In the genomic region with DNA sequence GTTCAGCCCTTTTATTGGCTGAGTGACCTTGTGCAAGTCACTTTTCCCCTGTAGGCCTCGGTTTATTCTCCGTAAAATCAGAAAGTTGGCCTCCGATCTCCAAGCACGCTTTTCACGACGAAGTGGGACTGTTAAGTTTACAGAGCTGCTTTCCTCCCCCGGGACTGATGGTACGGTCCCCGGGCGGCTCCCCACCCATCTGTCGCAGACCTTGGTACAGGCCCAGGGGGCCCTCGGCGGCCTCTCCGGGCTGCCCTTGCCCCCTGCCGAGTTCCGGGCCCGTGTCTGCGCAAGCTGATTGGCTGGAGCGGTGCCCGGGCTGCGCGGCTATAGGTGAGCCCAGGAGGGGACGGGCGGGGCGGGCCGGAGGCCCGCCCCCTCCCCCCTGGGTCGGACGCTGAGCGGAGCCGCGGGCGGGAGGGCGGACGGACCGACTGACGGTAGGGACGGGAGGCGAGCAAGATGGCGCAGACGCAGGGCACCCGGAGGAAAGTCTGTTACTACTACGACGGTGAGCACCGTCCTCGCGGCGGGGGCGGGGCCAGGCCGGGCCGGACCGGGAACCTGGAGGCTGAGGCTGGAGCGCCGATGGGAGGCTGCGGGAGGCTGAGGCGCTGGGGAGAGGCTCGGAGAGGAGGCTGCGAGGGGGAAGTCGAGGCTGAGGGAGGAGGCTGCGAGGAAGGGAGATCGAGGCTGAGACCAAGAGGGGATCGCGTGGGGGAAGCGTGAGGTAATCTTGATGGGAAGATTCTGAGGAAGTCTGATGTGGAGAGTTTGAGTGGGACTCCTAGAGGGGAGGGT, we compare ENCODE assay signal across 8 cellular contexts. TPM values are rescaled to one million over a fixed set of nuclear protein-coding genes. Genes with fewer than 3 reads are reported as not detected.
DNase-seq lines count a peak whose midpoint lies in the region; ATAC-seq and TF ChIP-seq lines count a peak whose summit lies in the region.

A gene (plus strand): TSS at position 376 of the 801 bp plus-strand sequence. CDS start 87 bp downstream, at position 463.

- H3K27ac Mint-ChIP-seq in natural killer cell treated with Interleukin-12 subunit alpha and Interleukin-12 subunit beta and Interleukin-15 and Interleukin-18, amount 100 ng/mL, for 72 hours, result peak within 1 kb of the TSS; percentile 90

- TF ChIP-seq POLR2A in Raji (IDR thresholded peaks at IDR 0.05; ENCODE audit: insufficient read depth, low read depth, low read length), result peak; percentile 86

- H3K4me3 ChIP-seq in H7 (ENCODE audit: insufficient read depth, low read depth, low read length) (peak within 1 kb of the TSS; percentile 92), fibroblast of pulmonary artery (replicated peaks; ENCODE audit: low read depth, low read length) (peak within 1 kb of the TSS; percentile 96)

- H3K27me3 ChIP-seq in H7 (ENCODE audit: control insufficient read depth, insufficient read depth, low read length), result no peaks in the 10 kb centered on the region

- H3K27me3 Mint-ChIP-seq in natural killer cell treated with Interleukin-12 subunit alpha and Interleukin-12 subunit beta and Interleukin-15 and Interleukin-18, amount 100 ng/mL, for 72 hours, result no peaks in the 10 kb centered on the region

- no peaks in the 10 kb centered on the region; the same call in 1 of the 2 replicates for H3K36me3 ChIP-seq in H7 (replicated peaks; ENCODE audit: control insufficient read depth, insufficient read depth, low read length)

- peak; percentile 100 for ATAC-seq in natural killer cell treated with Interleukin-12 subunit alpha and Interleukin-12 subunit beta and Interleukin-15 and Interleukin-18, amount 100 ng/mL, for 72 hours

- peak within 1 kb of the TSS; percentile 89 for H3K4me3 Mint-ChIP-seq in natural killer cell treated with Interleukin-12 subunit alpha and Interleukin-12 subunit beta and Interleukin-15 and Interleukin-18, amount 100 ng/mL, for 72 hours

- DNase-seq in ELR (ENCODE audit: low read depth) (peak; percentile 96), H7 (peak; percentile 100), M059J (ENCODE audit: low read depth) (peak; percentile 96), fibroblast of pulmonary artery (ENCODE audit: low read depth) (peak; percentile 97)
- DNase-seq in activated T-helper 9 cell treated with anti-CD3 and anti-CD28 coated beads, Interleukin-2, amount 50 U/mL, for 16 hours (ENCODE audit: low read depth), result peak; percentile 95
- peak; percentile 99 for DNase-seq in natural killer cell treated with Interleukin-12 subunit alpha and Interleukin-12 subunit beta and Interleukin-15 and Interleukin-18, amount 100 ng/mL, for 72 hours (ENCODE audit: low spot score)
- DNase-seq in stimulated activated naive CD4-positive, alpha-beta T cell treated with Interleukin-2 at 50 U/mL for 16 hours (lab: John Stamatoyannopoulos, UW), result peak; percentile 97

- no peaks in the 10 kb centered on the region for H3K9me3 Mint-ChIP-seq in natural killer cell treated with Interleukin-12 subunit alpha and Interleukin-12 subunit beta and Interleukin-15 and Interleukin-18, amount 100 ng/mL, for 72 hours

- H3K4me1 Mint-ChIP-seq in natural killer cell treated with Interleukin-12 subunit alpha and Interleukin-12 subunit beta and Interleukin-15 and Interleukin-18, amount 100 ng/mL, for 72 hours (ENCODE audit: low read depth in 2 of 2), result peaks cover 27 to 34% of the 10 kb centered on the region in 2 donors

- peaks cover 6% of the 10 kb centered on the region for H3K36me3 Mint-ChIP-seq in natural killer cell treated with Interleukin-12 subunit alpha and Interleukin-12 subunit beta and Interleukin-15 and Interleukin-18, amount 100 ng/mL, for 72 hours

- TF ChIP-seq CTCF in fibroblast of pulmonary artery (IDR thresholded peaks at IDR 0.05; ENCODE audit: low read length, missing control alignments), result no peak

RNA-seq across cellular contexts. Expression of the gene that starts here (rescaled TPM):
- 133 and 151 TPM in 2 replicates for total RNA-seq in H7 (2014; rRNA removed; shearing (Covaris generic))
- total RNA-seq in M059J (2014; rRNA removed; shearing (Covaris generic)), result 158 and 171 TPM in 2 replicates
- 100 to 1,000 TPM; 186 to 225 TPM for total RNA-seq in natural killer cell treated with Interleukin-12 subunit alpha and Interleukin-12 subunit beta and Interleukin-15 and Interleukin-18, amount 100 ng/mL, for 72 hours

Comparison
In these comparisons a context has a peak if more than half of its experiments do, and no peak if none do; other contexts are left out.
1. Peak in every context shown above with its lines: DNase-seq, ATAC-seq and H3K4me3 ChIP-seq.